In genomic region chr6:136950436-136950835, GRCh38 we compare ENCODE assay signal across 2 cellular contexts.
TF ChIP-seq lines count a peak whose summit lies in the region.

No MANE protein-coding gene starts in this region.

TF ChIP-seq in K562, 482 proteins besides CTCF, POLR2A, EP300 and RAD21:
- peak in 1 of 3 experiments; percentile 51 for TF ChIP-seq YY1 (IDR thresholded peaks at IDR 0.05; ENCODE audit: borderline replicate concordance in 1 of 3, control insufficient read depth in 1 of 3, extremely low read depth in 1 of 3, insufficient read depth in 3 of 3, insufficient read length in 1 of 3, insufficient replicate concordance in 2 of 3, low read depth in 1 of 3, low read length in 2 of 3)
- peak; percentile 25; the same call in 1 of the 2 replicates for TF ChIP-seq ZNF583 (CRISPR knock-in tag; IDR thresholded peaks at IDR 0.05)
- peak; percentile 68 for TF ChIP-seq MAFG (tag; conservative IDR thresholded peaks at IDR 0.05)
- no peak for TF ChIP-seq ZNF431 (CRISPR knock-in tag; IDR thresholded peaks at IDR 0.05)
- TF ChIP-seq ZBTB40 (IDR thresholded peaks at IDR 0.05) = no peak
- no peak for TF ChIP-seq ZBTB40 (CRISPR knock-in tag; IDR thresholded peaks at IDR 0.05)
- 0 out of 2 replicates have a peak, but pooled peaks have one; percentile 36 for TF ChIP-seq DMBX1 (CRISPR knock-in tag; IDR thresholded peaks at IDR 0.05; ENCODE audit: borderline replicate concordance)
- peak; percentile 17; the same call in 1 of the 2 replicates for TF ChIP-seq MAFF (IDR thresholded peaks at IDR 0.05; ENCODE audit: low read length)
- peak; percentile 82 for TF ChIP-seq ZNF316 (IDR thresholded peaks at IDR 0.05)
- TF ChIP-seq MAFK (IDR thresholded peaks at IDR 0.05; ENCODE audit: low read length) = peak; percentile 42; the same call in 1 of the 2 replicates
- peak; percentile 50; the same call in 1 of the 2 replicates for TF ChIP-seq ZNF395 (CRISPR knock-in tag; IDR thresholded peaks at IDR 0.05)
- peak; percentile 81 for TF ChIP-seq C11orf30 (IDR thresholded peaks at IDR 0.05; ENCODE audit: low read depth)

TF ChIP-seq in GM12891, 5 proteins besides CTCF, POLR2A, EP300 and RAD21:
- TF ChIP-seq TAF1 (IDR thresholded peaks at IDR 0.05; ENCODE audit: low read depth, low read length) (no peak), POLR2AphosphoS5 (IDR thresholded peaks at IDR 0.05; ENCODE audit: low read depth, low read length) (no peak), POU2F2 (IDR thresholded peaks at IDR 0.05; ENCODE audit: low read depth, low read length) (no peak), PAX5 (IDR thresholded peaks at IDR 0.05; ENCODE audit: insufficient read depth, low read length, severe bottlenecking) (no peak), SPI1 (IDR thresholded peaks at IDR 0.05; ENCODE audit: low read depth, low read length) (no peak)
TF ChIP-seq in GM12891: peak in this region for 0.
